In the genomic region with DNA sequence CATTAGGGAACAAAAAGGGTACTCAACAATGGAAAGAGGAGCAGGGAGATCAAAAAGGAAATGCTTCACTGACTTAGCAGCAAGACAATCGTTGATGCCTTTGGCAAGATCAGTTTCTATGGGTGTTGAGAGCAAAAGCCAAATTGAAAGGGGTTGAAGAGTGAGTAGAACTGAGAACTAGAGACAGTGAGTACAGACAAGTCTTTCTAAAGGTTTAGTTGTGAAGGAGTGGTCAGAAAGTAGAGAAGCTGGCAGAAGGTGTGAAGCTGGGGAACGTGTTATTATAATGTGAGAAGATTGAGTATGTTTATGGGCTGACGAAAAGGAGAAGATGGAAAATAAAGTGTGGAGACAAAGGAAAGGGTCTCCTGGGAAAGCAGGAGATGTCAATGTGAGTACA, we compare ENCODE assay signal across 18 cellular contexts.
DNase-seq lines count a peak whose midpoint lies in the region; ATAC-seq, FAIRE-seq and TF ChIP-seq lines count a peak whose summit lies in the region.
"Had no signal": no experiment of that assay in that cellular context is flagged by ENCODE, and none has a peak within 500 bp of the region (broad histone marks: within the 10 kb centered on the region; RNA-seq: fewer than 3 reads in every experiment).

No MANE protein-coding gene starts in this region.

- no peaks in the 10 kb centered on the region for H4K20me1 ChIP-seq in HepG2 (ENCODE audit: insufficient read depth, low read length)

- 53% methylated on average over 3 of the region's 3 CpGs for WGBS in HepG2 (ENCODE audit: low lambda C conversion rate)
- 64% methylated on average over 3 of the region's 3 CpGs for WGBS in right lobe of liver (ENCODE audit: insufficient coverage, low coverage, low lambda C conversion rate, missing lambda C conversion rate)

- intact Hi-C loops in HepG2 (cut with micrococcal nuclease; ENCODE audit: unreplicated experiment), result no loop called here
- intact Hi-C loops in right lobe of liver (cut with DNase I), result no loop called here
- intact Hi-C loops in Right ventricle myocardium superior (cut with DNase I), result no loop called here

- H3K36me3 ChIP-seq in HepG2 (replicated peaks in 1 of 2; ENCODE audit: control insufficient read depth in 1 of 2, insufficient read depth in 2 of 2, low read length in 2 of 2), result no peaks in the 10 kb centered on the region
- H3K36me3 ChIP-seq in right lobe of liver, result no peaks in the 10 kb centered on the region

- H3K9me3 ChIP-seq in HepG2 (ENCODE audit: low read length), result no peaks in the 10 kb centered on the region
- no peaks in the 10 kb centered on the region for H3K9me3 ChIP-seq in right lobe of liver

- no peak overlapping the region for H3K27ac ChIP-seq in HepG2 (ENCODE audit: extremely low read length, insufficient read depth, low read length)
- no peak overlapping the region for H3K27ac ChIP-seq in right lobe of liver
- H3K27ac ChIP-seq: C4-2B, GM23248 had no signal

- no peak for TF ChIP-seq EP300 in HepG2 (IDR thresholded peaks at IDR 0.05; ENCODE audit: low read depth in 2 of 2, low read length in 2 of 2)
- TF ChIP-seq EP300 in HepG2 (CRISPR knock-in tag; IDR thresholded peaks at IDR 0.05; ENCODE audit: borderline replicate concordance), result no peak

- ATAC-seq in HepG2 (no peak), right lobe of liver (no peak), GM18867 (IDR thresholded peaks at IDR 0.05; ENCODE audit: unreplicated experiment) (peak; percentile 65), Right ventricle myocardium superior (ENCODE audit: poor library complexity) (no peak), HG02870 (IDR thresholded peaks at IDR 0.05; ENCODE audit: unreplicated experiment) (no peak)
- ATAC-seq in effector memory CD8-positive, alpha-beta T cell (replicated peaks), result peak; percentile 87
- peak; percentile 84 for ATAC-seq in stimulated activated effector memory CD8-positive, alpha-beta T cell treated with anti-CD3 and anti-CD28 coated beads, Interleukin-12 subunit alpha, Interleukin-12 subunit beta, amount 100 ng/mL, for 72 hours
- ATAC-seq: HCT116 had no signal

- H3K4me3 ChIP-seq in HepG2 (replicated peaks in 1 of 3; ENCODE audit: insufficient read depth in 1 of 3, low read depth in 2 of 3, low read length in 3 of 3) (no peak overlapping the region), right lobe of liver (no peak overlapping the region)
- H3K4me3 ChIP-seq: GM23248 had no signal

- no peak overlapping the region for H3K9ac ChIP-seq in HepG2 (ENCODE audit: insufficient read depth, low read depth, low read length)
- H3K9ac ChIP-seq: GM23248 had no signal

- H2AFZ ChIP-seq in HepG2 (ENCODE audit: low read length), result peak overlapping the region; percentile 87
- H2AFZ ChIP-seq: GM23248 had no signal

- CTCF ChIA-PET in HepG2 (lab: Yijun Ruan, JAX; ENCODE audit: low intra/inter-chr PET ratio, low total read pairs), result no interaction called here

- no peaks in the 10 kb centered on the region for H3K36me3 Mint-ChIP-seq in effector memory CD8-positive, alpha-beta T cell (ENCODE audit: insufficient read depth)
- no peaks in the 10 kb centered on the region for H3K36me3 Mint-ChIP-seq in stimulated activated effector memory CD8-positive, alpha-beta T cell treated with anti-CD3 and anti-CD28 coated beads, Interleukin-12 subunit alpha, Interleukin-12 subunit beta, amount 100 ng/mL, for 72 hours
- H3K36me3 Mint-ChIP-seq: CD4-positive, alpha-beta memory T cell had no signal

- in situ Hi-C loops in HepG2 (cut with HindIII; ENCODE audit: extremely low pct_ligation_motif_present, low pct_unique_long_range_greater_than_20kb), result no loop called here

- H3K79me2 ChIP-seq in HepG2 (ENCODE audit: insufficient read depth, low read length), result no peaks in the 10 kb centered on the region

- POLR2A ChIA-PET in HepG2 (lab: Yijun Ruan, JAX), result no interaction called here

- FAIRE-seq in HepG2 (lab: Jason Lieb, UNC), result no peak
- FAIRE-seq: G401.6, H54 had no signal

- no TSS peak for BruUV-seq in HepG2 (replicated peaks; lab: Mats Ljungman, UMichigan)

- H3K27ac Mint-ChIP-seq in effector memory CD8-positive, alpha-beta T cell, result no peak overlapping the region
- H3K27ac Mint-ChIP-seq in stimulated activated effector memory CD8-positive, alpha-beta T cell treated with anti-CD3 and anti-CD28 coated beads, Interleukin-12 subunit alpha, Interleukin-12 subunit beta, amount 100 ng/mL, for 72 hours, result no peak overlapping the region
- H3K27ac Mint-ChIP-seq: CD4-positive, alpha-beta memory T cell had no signal

- no peaks in the 10 kb centered on the region for H3K27me3 Mint-ChIP-seq in effector memory CD8-positive, alpha-beta T cell
- H3K27me3 Mint-ChIP-seq: CD4-positive, alpha-beta memory T cell had no signal

- H3K9me3 Mint-ChIP-seq in effector memory CD8-positive, alpha-beta T cell, result no peaks in the 10 kb centered on the region
- H3K9me3 Mint-ChIP-seq in stimulated activated effector memory CD8-positive, alpha-beta T cell treated with anti-CD3 and anti-CD28 coated beads, Interleukin-12 subunit alpha, Interleukin-12 subunit beta, amount 100 ng/mL, for 72 hours, result no peaks in the 10 kb centered on the region
- H3K9me3 Mint-ChIP-seq: CD4-positive, alpha-beta memory T cell had no signal

- no peaks in the 10 kb centered on the region for H3K4me1 Mint-ChIP-seq in effector memory CD8-positive, alpha-beta T cell (ENCODE audit: low read depth in 2 of 2)
- H3K4me1 Mint-ChIP-seq in stimulated activated effector memory CD8-positive, alpha-beta T cell treated with anti-CD3 and anti-CD28 coated beads, Interleukin-12 subunit alpha, Interleukin-12 subunit beta, amount 100 ng/mL, for 72 hours, result peaks cover 2% of the 10 kb centered on the region

- TF ChIP-seq RAD21 in HepG2 (CRISPR knock-in tag; IDR thresholded peaks at IDR 0.05), result no peak

- 0 out of 5 replicates have a peak, but pooled peaks cover 0 to 1% of the 10 kb centered on the region in 2 experiments for H3K27me3 ChIP-seq in HepG2 (ENCODE audit: control insufficient read depth in 1 of 2, insufficient read depth in 2 of 2, low read length in 2 of 2)
- H3K27me3 ChIP-seq in right lobe of liver, result no peaks in the 10 kb centered on the region

- DNase-seq in HepG2 (ENCODE audit: low spot score) (no peak), right lobe of liver (no peak), Right ventricle myocardium superior (no peak)
- no peak for DNase-seq in effector memory CD8-positive, alpha-beta T cell
- DNase-seq in stimulated activated effector memory CD8-positive, alpha-beta T cell treated with anti-CD3 and anti-CD28 coated beads, Interleukin-12 subunit alpha, Interleukin-12 subunit beta, amount 100 ng/mL, for 72 hours (ENCODE audit: low spot score in 2 of 2), result no peak
- DNase-seq in stimulated activated CD4-positive, alpha-beta T cell treated with anti-CD3 and anti-CD28 coated beads, Interleukin-4, amount 100 ng/mL, for 1 hour, result no peak
- DNase-seq: 8988T; AML-193; CD4-positive, alpha-beta memory T cell; DMS79; EL; GM23248 had no signal

- H3K4me2 ChIP-seq in HepG2 (ENCODE audit: low read depth, low read length), result no peak overlapping the region; the same call in 1 of the 2 replicates

- TF ChIP-seq CTCF in HepG2 (CRISPR knock-in tag; IDR thresholded peaks at IDR 0.05) (no peak), right lobe of liver (IDR thresholded peaks at IDR 0.05) (no peak)

- no peak overlapping the region for H3K4me3 Mint-ChIP-seq in effector memory CD8-positive, alpha-beta T cell
- H3K4me3 Mint-ChIP-seq in stimulated activated effector memory CD8-positive, alpha-beta T cell treated with anti-CD3 and anti-CD28 coated beads, Interleukin-12 subunit alpha, Interleukin-12 subunit beta, amount 100 ng/mL, for 72 hours, result no peak overlapping the region
- H3K4me3 Mint-ChIP-seq: CD4-positive, alpha-beta memory T cell had no signal

- H3K4me1 ChIP-seq in HepG2 (ENCODE audit: insufficient read depth, low read length) (peaks cover 39% of the 10 kb centered on the region), right lobe of liver (peaks cover 0 to 1% (median under 1%) of the 10 kb centered on the region in 4 donors)

- no peak for TF ChIP-seq POLR2A in HepG2 (IDR thresholded peaks at IDR 0.05; ENCODE audit: insufficient read depth in 1 of 2, low read depth in 2 of 2, low read length in 2 of 2)
- TF ChIP-seq POLR2A in right lobe of liver (IDR thresholded peaks at IDR 0.05), result no peak

TF ChIP-seq in HepG2, 621 proteins besides CTCF, POLR2A, EP300 and RAD21 (continues in another document):
- TF ChIP-seq, protein P1, sequence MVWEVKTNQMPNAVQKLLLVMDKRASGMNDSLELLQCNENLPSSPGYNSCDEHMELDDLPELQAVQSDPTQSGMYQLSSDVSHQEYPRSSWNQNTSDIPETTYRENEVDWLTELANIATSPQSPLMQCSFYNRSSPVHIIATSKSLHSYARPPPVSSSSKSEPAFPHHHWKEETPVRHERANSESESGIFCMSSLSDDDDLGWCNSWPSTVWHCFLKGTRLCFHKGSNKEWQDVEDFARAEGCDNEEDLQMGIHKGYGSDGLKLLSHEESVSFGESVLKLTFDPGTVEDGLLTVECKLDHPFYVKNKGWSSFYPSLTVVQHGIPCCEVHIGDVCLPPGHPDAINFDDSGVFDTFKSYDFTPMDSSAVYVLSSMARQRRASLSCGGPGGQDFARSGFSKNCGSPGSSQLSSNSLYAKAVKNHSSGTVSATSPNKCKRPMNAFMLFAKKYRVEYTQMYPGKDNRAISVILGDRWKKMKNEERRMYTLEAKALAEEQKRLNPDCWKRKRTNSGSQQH (CRISPR knock-in tag; IDR thresholded peaks at IDR 0.05; ENCODE audit: low read depth), result no peak
- TF ChIP-seq, protein P2, sequence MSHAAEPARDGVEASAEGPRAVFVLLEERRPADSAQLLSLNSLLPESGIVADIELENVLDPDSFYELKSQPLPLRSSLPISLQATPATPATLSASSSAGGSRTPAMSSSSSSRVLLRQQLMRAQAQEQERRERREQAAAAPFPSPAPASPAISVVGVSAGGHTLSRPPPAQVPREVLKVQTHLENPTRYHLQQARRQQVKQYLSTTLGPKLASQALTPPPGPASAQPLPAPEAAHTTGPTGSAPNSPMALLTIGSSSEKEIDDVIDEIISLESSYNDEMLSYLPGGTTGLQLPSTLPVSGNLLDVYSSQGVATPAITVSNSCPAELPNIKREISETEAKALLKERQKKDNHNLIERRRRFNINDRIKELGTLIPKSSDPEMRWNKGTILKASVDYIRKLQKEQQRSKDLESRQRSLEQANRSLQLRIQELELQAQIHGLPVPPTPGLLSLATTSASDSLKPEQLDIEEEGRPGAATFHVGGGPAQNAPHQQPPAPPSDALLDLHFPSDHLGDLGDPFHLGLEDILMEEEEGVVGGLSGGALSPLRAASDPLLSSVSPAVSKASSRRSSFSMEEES (CRISPR knock-in tag; IDR thresholded peaks at IDR 0.05), result no peak

Comparison
In these comparisons a context has a peak if more than half of its experiments do, and no peak if none do; other contexts are left out.
1. ATAC-seq: peak in GM18867 (single experiment), effector memory CD8-positive, alpha-beta T cell (single experiment) and stimulated activated effector memory CD8-positive, alpha-beta T cell treated with anti-CD3 and anti-CD28 coated beads, Interleukin-12 subunit alpha, Interleukin-12 subunit beta, amount 100 ng/mL, for 72 hours (single experiment); none in HepG2 (single experiment), right lobe of liver (0 of 4), Right ventricle myocardium superior (single experiment) and HG02870 (single experiment).